ENCODE assay signal across 1 cellular context in the genomic region with DNA sequence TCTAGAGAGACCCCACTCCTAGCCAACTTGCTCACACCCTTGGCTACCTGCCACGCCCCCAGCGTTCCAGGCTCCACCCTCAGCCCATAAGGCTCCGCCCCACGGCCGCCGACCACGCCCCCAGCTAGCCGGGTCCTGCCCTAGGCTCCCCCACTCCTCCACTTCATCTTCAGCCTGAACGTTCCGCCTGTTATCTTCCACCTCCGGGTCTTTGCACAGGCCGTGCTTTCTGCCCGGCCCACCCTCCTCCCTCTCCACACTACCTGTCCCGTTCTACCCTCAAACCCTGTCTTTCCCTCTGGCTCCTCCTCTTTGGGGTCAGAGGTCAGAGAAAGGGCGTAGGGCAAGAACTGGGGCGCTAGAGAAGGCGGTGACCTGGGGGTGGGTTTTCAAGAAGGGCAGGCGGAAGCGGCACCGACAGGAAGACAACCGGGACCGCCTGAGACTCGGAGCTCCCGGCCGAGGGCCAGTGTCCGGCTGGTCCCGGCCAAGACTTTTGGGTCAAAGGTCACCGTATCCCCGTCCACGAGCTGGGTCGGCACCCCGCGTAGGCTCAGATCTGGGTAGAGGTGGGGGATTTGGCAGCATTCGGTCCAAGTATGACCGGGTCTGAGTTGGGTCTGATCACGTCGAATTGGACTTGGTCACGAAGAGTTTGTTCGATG.
TF ChIP-seq lines count a peak whose summit lies in the region.

No MANE protein-coding gene starts in this region.

TF ChIP-seq in HepG2, 621 proteins besides CTCF, POLR2A, EP300 and RAD21 (continued from another document and continues in another):
- TF ChIP-seq FOXP4 (CRISPR knock-in tag; IDR thresholded peaks at IDR 0.05) (peak; percentile 24; the same call in 1 of the 2 replicates), SMAD3 (CRISPR knock-in tag; IDR thresholded peaks at IDR 0.05) (0 out of 2 replicates have a peak, but pooled peaks have one; percentile 5), CHCHD3 (CRISPR knock-in tag; IDR thresholded peaks at IDR 0.05) (no peak), NFE2 (CRISPR knock-in tag; IDR thresholded peaks at IDR 0.05) (no peak), ZNF790 (CRISPR knock-in tag; IDR thresholded peaks at IDR 0.05; ENCODE audit: borderline replicate concordance) (peak; percentile 21; the same call in 1 of the 2 replicates), MTA1 (CRISPR knock-in tag; IDR thresholded peaks at IDR 0.05; ENCODE audit: borderline replicate concordance) (peak; percentile 47; the same call in 1 of the 2 replicates), ZBED4 (CRISPR knock-in tag; IDR thresholded peaks at IDR 0.05; ENCODE audit: borderline replicate concordance) (peak; percentile 83; the same call in 1 of the 2 replicates), ZNF431 (CRISPR knock-in tag; IDR thresholded peaks at IDR 0.05; ENCODE audit: borderline replicate concordance, low read depth) (no peak), IKZF4 (CRISPR knock-in tag; IDR thresholded peaks at IDR 0.05; ENCODE audit: borderline replicate concordance, low read depth, not compliant biosample characterization) (peak; percentile 14), RXRB (CRISPR knock-in tag; IDR thresholded peaks at IDR 0.05; ENCODE audit: borderline replicate concordance) (peak; percentile 37), ELF3 (CRISPR knock-in tag; IDR thresholded peaks at IDR 0.05) (no peak), MYPOP (CRISPR knock-in tag; IDR thresholded peaks at IDR 0.05) (peak; percentile 11; the same call in 1 of the 2 replicates), SETDB1 (CRISPR knock-in tag; IDR thresholded peaks at IDR 0.05; ENCODE audit: borderline replicate concordance) (no peak), RBM39 (IDR thresholded peaks at IDR 0.05; ENCODE audit: low read depth, low read length, poor library complexity, severe bottlenecking) (peak; percentile 24), ZBTB21 (CRISPR knock-in tag; IDR thresholded peaks at IDR 0.05) (no peak), MAZ (IDR thresholded peaks at IDR 0.05; ENCODE audit: borderline replicate concordance, low read depth, low read length) (no peak; the same call in 1 of the 2 replicates), MAZ (CRISPR knock-in tag; IDR thresholded peaks at IDR 0.05; ENCODE audit: low read depth) (peak; percentile 36; the same call in 1 of the 2 replicates), SYNCRIP (IDR thresholded peaks at IDR 0.05; ENCODE audit: insufficient read depth, low read depth, low read length) (no peak), ZNF761 (CRISPR knock-in tag; conservative IDR thresholded peaks at IDR 0.05) (peak; percentile 78), TARDBP (CRISPR knock-in tag; IDR thresholded peaks at IDR 0.05) (peak; percentile 78), GABPA (IDR thresholded peaks at IDR 0.05; ENCODE audit: low read depth, low read length) (no peak), GABPA (CRISPR knock-in tag; IDR thresholded peaks at IDR 0.05; ENCODE audit: low read depth) (peak; percentile 77), ZNF781 (CRISPR knock-in tag; IDR thresholded peaks at IDR 0.05; ENCODE audit: borderline replicate concordance, not compliant biosample characterization) (peak; percentile 59), CCDC6 (CRISPR knock-in tag; IDR thresholded peaks at IDR 0.05) (0 out of 2 replicates have a peak, but pooled peaks have one; percentile 44), SATB2 (CRISPR knock-in tag; IDR thresholded peaks at IDR 0.05) (no peak), CHD4 (IDR thresholded peaks at IDR 0.05; ENCODE audit: borderline replicate concordance, low read length) (peak; percentile 43; the same call in 1 of the 2 replicates), ZNF569 (CRISPR knock-in tag; IDR thresholded peaks at IDR 0.05; ENCODE audit: borderline replicate concordance) (0 out of 2 replicates have a peak, but pooled peaks have one; percentile 70), ZBTB34 (CRISPR knock-in tag; IDR thresholded peaks at IDR 0.05) (0 out of 2 replicates have a peak, but pooled peaks have one; percentile 47), SNAI1 (CRISPR knock-in tag; IDR thresholded peaks at IDR 0.05; ENCODE audit: borderline replicate concordance) (no peak)
- TF ChIP-seq, protein P1, sequence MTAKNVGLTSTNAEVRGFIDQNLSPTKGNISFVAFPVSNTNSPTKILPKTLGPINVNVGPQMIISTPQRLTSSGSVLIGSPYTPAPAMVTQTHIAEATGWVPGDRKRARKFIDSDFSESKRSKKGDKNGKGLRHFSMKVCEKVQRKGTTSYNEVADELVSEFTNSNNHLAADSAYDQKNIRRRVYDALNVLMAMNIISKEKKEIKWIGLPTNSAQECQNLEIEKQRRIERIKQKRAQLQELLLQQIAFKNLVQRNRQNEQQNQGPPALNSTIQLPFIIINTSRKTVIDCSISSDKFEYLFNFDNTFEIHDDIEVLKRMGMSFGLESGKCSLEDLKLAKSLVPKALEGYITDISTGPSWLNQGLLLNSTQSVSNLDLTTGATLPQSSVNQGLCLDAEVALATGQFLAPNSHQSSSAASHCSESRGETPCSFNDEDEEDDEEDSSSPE (CRISPR knock-in tag; IDR thresholded peaks at IDR 0.05), result no peak
- TF ChIP-seq, protein P2, sequence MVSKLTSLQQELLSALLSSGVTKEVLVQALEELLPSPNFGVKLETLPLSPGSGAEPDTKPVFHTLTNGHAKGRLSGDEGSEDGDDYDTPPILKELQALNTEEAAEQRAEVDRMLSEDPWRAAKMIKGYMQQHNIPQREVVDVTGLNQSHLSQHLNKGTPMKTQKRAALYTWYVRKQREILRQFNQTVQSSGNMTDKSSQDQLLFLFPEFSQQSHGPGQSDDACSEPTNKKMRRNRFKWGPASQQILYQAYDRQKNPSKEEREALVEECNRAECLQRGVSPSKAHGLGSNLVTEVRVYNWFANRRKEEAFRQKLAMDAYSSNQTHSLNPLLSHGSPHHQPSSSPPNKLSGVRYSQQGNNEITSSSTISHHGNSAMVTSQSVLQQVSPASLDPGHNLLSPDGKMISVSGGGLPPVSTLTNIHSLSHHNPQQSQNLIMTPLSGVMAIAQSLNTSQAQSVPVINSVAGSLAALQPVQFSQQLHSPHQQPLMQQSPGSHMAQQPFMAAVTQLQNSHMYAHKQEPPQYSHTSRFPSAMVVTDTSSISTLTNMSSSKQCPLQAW (CRISPR knock-in tag; IDR thresholded peaks at IDR 0.05), result peak; percentile 89
- TF ChIP-seq, protein P3, sequence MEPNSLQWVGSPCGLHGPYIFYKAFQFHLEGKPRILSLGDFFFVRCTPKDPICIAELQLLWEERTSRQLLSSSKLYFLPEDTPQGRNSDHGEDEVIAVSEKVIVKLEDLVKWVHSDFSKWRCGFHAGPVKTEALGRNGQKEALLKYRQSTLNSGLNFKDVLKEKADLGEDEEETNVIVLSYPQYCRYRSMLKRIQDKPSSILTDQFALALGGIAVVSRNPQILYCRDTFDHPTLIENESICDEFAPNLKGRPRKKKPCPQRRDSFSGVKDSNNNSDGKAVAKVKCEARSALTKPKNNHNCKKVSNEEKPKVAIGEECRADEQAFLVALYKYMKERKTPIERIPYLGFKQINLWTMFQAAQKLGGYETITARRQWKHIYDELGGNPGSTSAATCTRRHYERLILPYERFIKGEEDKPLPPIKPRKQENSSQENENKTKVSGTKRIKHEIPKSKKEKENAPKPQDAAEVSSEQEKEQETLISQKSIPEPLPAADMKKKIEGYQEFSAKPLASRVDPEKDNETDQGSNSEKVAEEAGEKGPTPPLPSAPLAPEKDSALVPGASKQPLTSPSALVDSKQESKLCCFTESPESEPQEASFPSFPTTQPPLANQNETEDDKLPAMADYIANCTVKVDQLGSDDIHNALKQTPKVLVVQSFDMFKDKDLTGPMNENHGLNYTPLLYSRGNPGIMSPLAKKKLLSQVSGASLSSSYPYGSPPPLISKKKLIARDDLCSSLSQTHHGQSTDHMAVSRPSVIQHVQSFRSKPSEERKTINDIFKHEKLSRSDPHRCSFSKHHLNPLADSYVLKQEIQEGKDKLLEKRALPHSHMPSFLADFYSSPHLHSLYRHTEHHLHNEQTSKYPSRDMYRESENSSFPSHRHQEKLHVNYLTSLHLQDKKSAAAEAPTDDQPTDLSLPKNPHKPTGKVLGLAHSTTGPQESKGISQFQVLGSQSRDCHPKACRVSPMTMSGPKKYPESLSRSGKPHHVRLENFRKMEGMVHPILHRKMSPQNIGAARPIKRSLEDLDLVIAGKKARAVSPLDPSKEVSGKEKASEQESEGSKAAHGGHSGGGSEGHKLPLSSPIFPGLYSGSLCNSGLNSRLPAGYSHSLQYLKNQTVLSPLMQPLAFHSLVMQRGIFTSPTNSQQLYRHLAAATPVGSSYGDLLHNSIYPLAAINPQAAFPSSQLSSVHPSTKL (CRISPR knock-in tag; IDR thresholded peaks at IDR 0.05), result no peak
- TF ChIP-seq, protein P4, sequence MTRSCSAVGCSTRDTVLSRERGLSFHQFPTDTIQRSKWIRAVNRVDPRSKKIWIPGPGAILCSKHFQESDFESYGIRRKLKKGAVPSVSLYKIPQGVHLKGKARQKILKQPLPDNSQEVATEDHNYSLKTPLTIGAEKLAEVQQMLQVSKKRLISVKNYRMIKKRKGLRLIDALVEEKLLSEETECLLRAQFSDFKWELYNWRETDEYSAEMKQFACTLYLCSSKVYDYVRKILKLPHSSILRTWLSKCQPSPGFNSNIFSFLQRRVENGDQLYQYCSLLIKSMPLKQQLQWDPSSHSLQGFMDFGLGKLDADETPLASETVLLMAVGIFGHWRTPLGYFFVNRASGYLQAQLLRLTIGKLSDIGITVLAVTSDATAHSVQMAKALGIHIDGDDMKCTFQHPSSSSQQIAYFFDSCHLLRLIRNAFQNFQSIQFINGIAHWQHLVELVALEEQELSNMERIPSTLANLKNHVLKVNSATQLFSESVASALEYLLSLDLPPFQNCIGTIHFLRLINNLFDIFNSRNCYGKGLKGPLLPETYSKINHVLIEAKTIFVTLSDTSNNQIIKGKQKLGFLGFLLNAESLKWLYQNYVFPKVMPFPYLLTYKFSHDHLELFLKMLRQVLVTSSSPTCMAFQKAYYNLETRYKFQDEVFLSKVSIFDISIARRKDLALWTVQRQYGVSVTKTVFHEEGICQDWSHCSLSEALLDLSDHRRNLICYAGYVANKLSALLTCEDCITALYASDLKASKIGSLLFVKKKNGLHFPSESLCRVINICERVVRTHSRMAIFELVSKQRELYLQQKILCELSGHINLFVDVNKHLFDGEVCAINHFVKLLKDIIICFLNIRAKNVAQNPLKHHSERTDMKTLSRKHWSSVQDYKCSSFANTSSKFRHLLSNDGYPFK (CRISPR knock-in tag; IDR thresholded peaks at IDR 0.05; ENCODE audit: borderline replicate concordance), result peak; percentile 53; the same call in 1 of the 2 replicates
- TF ChIP-seq, protein P5, sequence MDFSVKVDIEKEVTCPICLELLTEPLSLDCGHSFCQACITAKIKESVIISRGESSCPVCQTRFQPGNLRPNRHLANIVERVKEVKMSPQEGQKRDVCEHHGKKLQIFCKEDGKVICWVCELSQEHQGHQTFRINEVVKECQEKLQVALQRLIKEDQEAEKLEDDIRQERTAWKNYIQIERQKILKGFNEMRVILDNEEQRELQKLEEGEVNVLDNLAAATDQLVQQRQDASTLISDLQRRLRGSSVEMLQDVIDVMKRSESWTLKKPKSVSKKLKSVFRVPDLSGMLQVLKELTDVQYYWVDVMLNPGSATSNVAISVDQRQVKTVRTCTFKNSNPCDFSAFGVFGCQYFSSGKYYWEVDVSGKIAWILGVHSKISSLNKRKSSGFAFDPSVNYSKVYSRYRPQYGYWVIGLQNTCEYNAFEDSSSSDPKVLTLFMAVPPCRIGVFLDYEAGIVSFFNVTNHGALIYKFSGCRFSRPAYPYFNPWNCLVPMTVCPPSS (IDR thresholded peaks at IDR 0.05), result no peak
